Comparison of ENCODE assay signal across 34 cellular contexts in genomic region chr18:24248359-24248758, GRCh38.
"Had no signal": no experiment of that assay in that cellular context is flagged by ENCODE, and none has a peak within 500 bp of the region (broad histone marks: within the 10 kb centered on the region; RNA-seq: fewer than 3 reads in every experiment).

No MANE protein-coding gene starts in this region.

- H3K27ac ChIP-seq: adrenal gland, Peyer's patch, VCaP had no signal

- H3K9me3 ChIP-seq: adrenal gland, Peyer's patch had no signal

- ATAC-seq: activated naive CD4-positive, alpha-beta T cell treated with anti-CD3 and anti-CD28 coated beads, Interleukin-2, amount 50 U/mL, for 72 hours; activated T-cell treated with anti-CD3 and anti-CD28 coated beads, Interleukin-2, amount 50 U/mL, for 4 hours; PC-3 had no signal

- H3K36me3 ChIP-seq: adrenal gland, Peyer's patch had no signal

- H3K27me3 ChIP-seq: adrenal gland, Peyer's patch had no signal

- H3K4me1 ChIP-seq: Peyer's patch had no signal

- DNase-seq: activated B cell treated with CpG ODN at 0.5 μM for 24 hours; activated CD4-positive, alpha-beta memory T cell treated with anti-CD3 and anti-CD28 coated beads for 36 hours; activated CD4-positive, alpha-beta T cell treated with anti-CD3 and anti-CD28 coated beads for 4 hours; activated CD4-positive, alpha-beta T cell treated with anti-CD3 and anti-CD28 coated beads, Interleukin-2, amount 50 U/mL, for 1 hour; activated CD4-positive, CD25-positive, alpha-beta regulatory T cell treated with anti-CD3 and anti-CD28 coated beads, Interleukin-2, amount 50 U/mL, for 72 hours; activated CD8-positive, alpha-beta memory T cell treated with anti-CD3 and anti-CD28 coated beads, Interleukin-2, amount 50 U/mL, for 4 hours; activated gamma-delta T cell treated with Interleukin-2 at 50 U/mL for 16 hours; activated naive CD4-positive, alpha-beta T cell treated with anti-CD3 and anti-CD28 coated beads for 36 hours; activated T-cell treated with anti-CD3 and anti-CD28 coated beads for 4 hours; activated T-cell treated with anti-CD3 and anti-CD28 coated beads, Interleukin-2, amount 50 U/mL, for 4 hours; adrenal gland; anterior cingulate cortex; central memory CD4-positive, alpha-beta T cell; IMR-90; Karpas-422; KBM-7; NCI-H1105 treated with DMSO at 0.1 percent for 48 hours; NCI-H1436; NCI-H1694; NCI-H1930; NCI-H2081 treated with DMSO at 0.1 percent for 48 hours; NCI-H226; NCI-H446 treated with DMSO at 0.1 percent for 48 hours; NCI-H524; NCI-H69; PC-3; Peyer's patch; RPMI8226; SW 1271; T-helper 1 cell; T-helper 2 cell; T-helper 9 cell had no signal

- H3K4me3 ChIP-seq: adrenal gland, Peyer's patch had no signal
